ENCODE assay signal across 1 cellular context in the genomic region with DNA sequence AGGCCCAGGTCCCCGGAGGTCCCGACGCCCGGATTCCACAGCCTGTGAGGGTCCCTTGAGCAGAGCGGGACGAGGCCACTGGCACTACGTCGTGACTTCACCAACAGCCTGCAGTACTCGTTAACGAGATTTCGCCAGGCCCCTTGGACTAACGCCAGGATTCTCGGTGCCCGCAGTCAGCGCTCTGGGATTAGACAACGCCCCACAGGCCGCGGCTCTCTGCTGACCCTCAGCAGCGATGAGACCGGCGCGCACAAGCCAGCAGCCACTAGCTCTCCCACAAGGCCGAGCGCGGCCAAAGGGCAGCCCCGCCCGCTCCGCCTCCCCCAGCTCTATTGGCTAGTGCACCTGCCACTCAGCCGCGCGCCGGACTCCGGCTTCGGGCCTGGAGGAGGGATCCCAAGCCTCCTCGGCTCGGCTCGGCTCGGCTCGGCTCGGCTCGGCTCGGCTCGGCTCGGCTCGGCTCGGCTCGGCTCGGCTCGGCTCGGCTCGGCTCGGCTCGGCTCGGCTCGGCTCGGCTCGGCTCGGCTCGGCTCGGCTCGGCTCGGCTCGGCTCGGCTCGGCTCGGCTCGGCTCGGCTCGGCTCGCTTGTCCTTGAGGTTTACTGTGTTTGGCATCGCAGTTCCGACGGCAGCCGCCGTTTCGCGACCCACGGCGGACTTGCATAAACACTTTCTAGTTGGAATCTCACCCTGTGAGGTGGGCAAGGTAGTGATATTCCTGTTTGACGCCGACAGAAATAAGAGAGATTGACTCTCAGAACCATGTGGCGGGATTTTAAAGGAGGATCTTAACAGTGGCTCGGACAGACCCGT.
TF ChIP-seq lines count a peak whose summit lies in the region.

No MANE protein-coding gene starts in this region.

TF ChIP-seq in GM12878, 131 proteins besides CTCF, POLR2A, EP300 and RAD21 (continued from another document and continues in another):
- TF ChIP-seq, protein P1, sequence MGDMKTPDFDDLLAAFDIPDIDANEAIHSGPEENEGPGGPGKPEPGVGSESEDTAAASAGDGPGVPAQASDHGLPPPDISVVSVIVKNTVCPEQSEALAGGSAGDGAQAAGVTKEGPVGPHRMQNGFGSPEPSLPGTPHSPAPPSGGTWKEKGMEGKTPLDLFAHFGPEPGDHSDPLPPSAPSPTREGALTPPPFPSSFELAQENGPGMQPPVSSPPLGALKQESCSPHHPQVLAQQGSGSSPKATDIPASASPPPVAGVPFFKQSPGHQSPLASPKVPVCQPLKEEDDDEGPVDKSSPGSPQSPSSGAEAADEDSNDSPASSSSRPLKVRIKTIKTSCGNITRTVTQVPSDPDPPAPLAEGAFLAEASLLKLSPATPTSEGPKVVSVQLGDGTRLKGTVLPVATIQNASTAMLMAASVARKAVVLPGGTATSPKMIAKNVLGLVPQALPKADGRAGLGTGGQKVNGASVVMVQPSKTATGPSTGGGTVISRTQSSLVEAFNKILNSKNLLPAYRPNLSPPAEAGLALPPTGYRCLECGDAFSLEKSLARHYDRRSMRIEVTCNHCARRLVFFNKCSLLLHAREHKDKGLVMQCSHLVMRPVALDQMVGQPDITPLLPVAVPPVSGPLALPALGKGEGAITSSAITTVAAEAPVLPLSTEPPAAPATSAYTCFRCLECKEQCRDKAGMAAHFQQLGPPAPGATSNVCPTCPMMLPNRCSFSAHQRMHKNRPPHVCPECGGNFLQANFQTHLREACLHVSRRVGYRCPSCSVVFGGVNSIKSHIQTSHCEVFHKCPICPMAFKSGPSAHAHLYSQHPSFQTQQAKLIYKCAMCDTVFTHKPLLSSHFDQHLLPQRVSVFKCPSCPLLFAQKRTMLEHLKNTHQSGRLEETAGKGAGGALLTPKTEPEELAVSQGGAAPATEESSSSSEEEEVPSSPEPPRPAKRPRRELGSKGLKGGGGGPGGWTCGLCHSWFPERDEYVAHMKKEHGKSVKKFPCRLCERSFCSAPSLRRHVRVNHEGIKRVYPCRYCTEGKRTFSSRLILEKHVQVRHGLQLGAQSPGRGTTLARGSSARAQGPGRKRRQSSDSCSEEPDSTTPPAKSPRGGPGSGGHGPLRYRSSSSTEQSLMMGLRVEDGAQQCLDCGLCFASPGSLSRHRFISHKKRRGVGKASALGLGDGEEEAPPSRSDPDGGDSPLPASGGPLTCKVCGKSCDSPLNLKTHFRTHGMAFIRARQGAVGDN (IDR thresholded peaks at IDR 0.05): no peak
- TF ChIP-seq, protein P2, sequence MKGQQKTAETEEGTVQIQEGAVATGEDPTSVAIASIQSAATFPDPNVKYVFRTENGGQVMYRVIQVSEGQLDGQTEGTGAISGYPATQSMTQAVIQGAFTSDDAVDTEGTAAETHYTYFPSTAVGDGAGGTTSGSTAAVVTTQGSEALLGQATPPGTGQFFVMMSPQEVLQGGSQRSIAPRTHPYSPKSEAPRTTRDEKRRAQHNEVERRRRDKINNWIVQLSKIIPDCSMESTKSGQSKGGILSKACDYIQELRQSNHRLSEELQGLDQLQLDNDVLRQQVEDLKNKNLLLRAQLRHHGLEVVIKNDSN (IDR thresholded peaks at IDR 0.05; ENCODE audit: borderline replicate concordance, extremely low read length, insufficient read depth, low read depth, low read length): no peak
- TF ChIP-seq CBX3 (IDR thresholded peaks at IDR 0.05; ENCODE audit: borderline replicate concordance, low read depth) (no peak), PAX5 (IDR thresholded peaks at IDR 0.05; ENCODE audit: borderline replicate concordance, low read depth, low read length) (no peak), POLR2AphosphoS5 (IDR thresholded peaks at IDR 0.05; ENCODE audit: low read length) (peak; percentile 78; the same call in 1 of the 2 replicates), KLF5 (IDR thresholded peaks at IDR 0.05; ENCODE audit: partially characterized antibody) (no peak), TAF1 (IDR thresholded peaks at IDR 0.05; ENCODE audit: borderline replicate concordance, low read depth, low read length) (peak; percentile 42; the same call in 1 of the 2 replicates), EED (IDR thresholded peaks at IDR 0.05; ENCODE audit: low read depth) (no peak), WRNIP1 (IDR thresholded peaks at IDR 0.05; ENCODE audit: borderline replicate concordance, low read depth, low read length) (no peak), IRF5 (IDR thresholded peaks at IDR 0.05; ENCODE audit: borderline replicate concordance) (no peak), CREM (IDR thresholded peaks at IDR 0.05; ENCODE audit: low read depth) (no peak), JUND (IDR thresholded peaks at IDR 0.05; ENCODE audit: low read depth, low read length) (no peak), BCL11A (IDR thresholded peaks at IDR 0.05; ENCODE audit: low read depth, low read length) (no peak), TCF7 (IDR thresholded peaks at IDR 0.05; ENCODE audit: borderline replicate concordance) (no peak), FOXM1 (IDR thresholded peaks at IDR 0.05; ENCODE audit: low read depth, low read length) (no peak), CBFB (IDR thresholded peaks at IDR 0.05; ENCODE audit: low read depth) (no peak), ZNF24 (IDR thresholded peaks at IDR 0.05) (no peak), ELK1 (IDR thresholded peaks at IDR 0.05; ENCODE audit: low read depth, low read length) (0 out of 2 replicates have a peak, but pooled peaks have one; percentile 39), TCF12 (IDR thresholded peaks at IDR 0.05; ENCODE audit: low read depth, low read length) (no peak), ZBTB40 (IDR thresholded peaks at IDR 0.05; ENCODE audit: borderline replicate concordance) (no peak), HDAC2 (IDR thresholded peaks at IDR 0.05) (no peak), E4F1 (IDR thresholded peaks at IDR 0.05; ENCODE audit: borderline replicate concordance, partially characterized antibody) (no peak), PAX8 (IDR thresholded peaks at IDR 0.05) (no peak), BMI1 (IDR thresholded peaks at IDR 0.05; ENCODE audit: borderline replicate concordance) (no peak), SRF (IDR thresholded peaks at IDR 0.05; ENCODE audit: low read depth in 2 of 2, low read length in 2 of 2) (no peak), POLR2AphosphoS2 (IDR thresholded peaks at IDR 0.05; ENCODE audit: low read depth, low read length) (no peak), EZH2 (IDR thresholded peaks at IDR 0.05; ENCODE audit: borderline replicate concordance, control insufficient read depth, low read depth, low read length) (no peak), MYC (IDR thresholded peaks at IDR 0.05; ENCODE audit: insufficient read depth, insufficient read length, insufficient replicate concordance, low read length, severe bottlenecking) (no peak), STAT3 (IDR thresholded peaks at IDR 0.05; ENCODE audit: low read depth, low read length) (no peak), SMARCA5 (IDR thresholded peaks at IDR 0.05) (no peak), NR2C1 (IDR thresholded peaks at IDR 0.05) (peak; percentile 66), SP1 (IDR thresholded peaks at IDR 0.05; ENCODE audit: low read depth, low read length) (peak; percentile 85), NR2C2 (IDR thresholded peaks at IDR 0.05; ENCODE audit: borderline replicate concordance, control insufficient read depth, insufficient read length, low read depth) (no peak), MAX (IDR thresholded peaks at IDR 0.05; ENCODE audit: low read depth, low read length) (no peak; the same call in 1 of the 2 replicates), LARP7 (IDR thresholded peaks at IDR 0.05) (no peak), HDGF (IDR thresholded peaks at IDR 0.05) (no peak), IKZF1 (conservative IDR thresholded peaks at IDR 0.05) (no peak; the same call in 1 of the 2 replicates), ZBED1 (IDR thresholded peaks at IDR 0.05; ENCODE audit: borderline replicate concordance) (no peak), POU2F2 (IDR thresholded peaks at IDR 0.05; ENCODE audit: borderline replicate concordance, low read depth, low read length) (no peak), NBN (IDR thresholded peaks at IDR 0.05) (no peak)
- TF ChIP-seq, protein P3, sequence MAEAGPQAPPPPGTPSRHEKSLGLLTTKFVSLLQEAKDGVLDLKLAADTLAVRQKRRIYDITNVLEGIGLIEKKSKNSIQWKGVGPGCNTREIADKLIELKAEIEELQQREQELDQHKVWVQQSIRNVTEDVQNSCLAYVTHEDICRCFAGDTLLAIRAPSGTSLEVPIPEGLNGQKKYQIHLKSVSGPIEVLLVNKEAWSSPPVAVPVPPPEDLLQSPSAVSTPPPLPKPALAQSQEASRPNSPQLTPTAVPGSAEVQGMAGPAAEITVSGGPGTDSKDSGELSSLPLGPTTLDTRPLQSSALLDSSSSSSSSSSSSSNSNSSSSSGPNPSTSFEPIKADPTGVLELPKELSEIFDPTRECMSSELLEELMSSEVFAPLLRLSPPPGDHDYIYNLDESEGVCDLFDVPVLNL (IDR thresholded peaks at IDR 0.05; ENCODE audit: low read depth, low read length): no peak
- TF ChIP-seq, protein P4, sequence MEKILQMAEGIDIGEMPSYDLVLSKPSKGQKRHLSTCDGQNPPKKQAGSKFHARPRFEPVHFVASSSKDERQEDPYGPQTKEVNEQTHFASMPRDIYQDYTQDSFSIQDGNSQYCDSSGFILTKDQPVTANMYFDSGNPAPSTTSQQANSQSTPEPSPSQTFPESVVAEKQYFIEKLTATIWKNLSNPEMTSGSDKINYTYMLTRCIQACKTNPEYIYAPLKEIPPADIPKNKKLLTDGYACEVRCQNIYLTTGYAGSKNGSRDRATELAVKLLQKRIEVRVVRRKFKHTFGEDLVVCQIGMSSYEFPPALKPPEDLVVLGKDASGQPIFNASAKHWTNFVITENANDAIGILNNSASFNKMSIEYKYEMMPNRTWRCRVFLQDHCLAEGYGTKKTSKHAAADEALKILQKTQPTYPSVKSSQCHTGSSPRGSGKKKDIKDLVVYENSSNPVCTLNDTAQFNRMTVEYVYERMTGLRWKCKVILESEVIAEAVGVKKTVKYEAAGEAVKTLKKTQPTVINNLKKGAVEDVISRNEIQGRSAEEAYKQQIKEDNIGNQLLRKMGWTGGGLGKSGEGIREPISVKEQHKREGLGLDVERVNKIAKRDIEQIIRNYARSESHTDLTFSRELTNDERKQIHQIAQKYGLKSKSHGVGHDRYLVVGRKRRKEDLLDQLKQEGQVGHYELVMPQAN (conservative IDR thresholded peaks at IDR 0.05): no peak
